ENCODE assay signal across 1 cellular context in genomic region chr9:77290373-77290772, GRCh38.
TF ChIP-seq lines count a peak whose summit lies in the region.

No MANE protein-coding gene starts in this region.

TF ChIP-seq in WTC11, 78 proteins besides CTCF, POLR2A, EP300 and RAD21 (continued from another document):
- TF ChIP-seq FOXP4 (CRISPR knock-in tag; IDR thresholded peaks at IDR 0.05) (no peak), MLX (CRISPR knock-in tag; IDR thresholded peaks at IDR 0.05) (no peak), ELF4 (CRISPR knock-in tag; IDR thresholded peaks at IDR 0.05; ENCODE audit: low read depth) (no peak)
TF ChIP-seq in WTC11: peak in this region for 0.
